8 cellular contexts compared by ENCODE assay signal in the genomic region with DNA sequence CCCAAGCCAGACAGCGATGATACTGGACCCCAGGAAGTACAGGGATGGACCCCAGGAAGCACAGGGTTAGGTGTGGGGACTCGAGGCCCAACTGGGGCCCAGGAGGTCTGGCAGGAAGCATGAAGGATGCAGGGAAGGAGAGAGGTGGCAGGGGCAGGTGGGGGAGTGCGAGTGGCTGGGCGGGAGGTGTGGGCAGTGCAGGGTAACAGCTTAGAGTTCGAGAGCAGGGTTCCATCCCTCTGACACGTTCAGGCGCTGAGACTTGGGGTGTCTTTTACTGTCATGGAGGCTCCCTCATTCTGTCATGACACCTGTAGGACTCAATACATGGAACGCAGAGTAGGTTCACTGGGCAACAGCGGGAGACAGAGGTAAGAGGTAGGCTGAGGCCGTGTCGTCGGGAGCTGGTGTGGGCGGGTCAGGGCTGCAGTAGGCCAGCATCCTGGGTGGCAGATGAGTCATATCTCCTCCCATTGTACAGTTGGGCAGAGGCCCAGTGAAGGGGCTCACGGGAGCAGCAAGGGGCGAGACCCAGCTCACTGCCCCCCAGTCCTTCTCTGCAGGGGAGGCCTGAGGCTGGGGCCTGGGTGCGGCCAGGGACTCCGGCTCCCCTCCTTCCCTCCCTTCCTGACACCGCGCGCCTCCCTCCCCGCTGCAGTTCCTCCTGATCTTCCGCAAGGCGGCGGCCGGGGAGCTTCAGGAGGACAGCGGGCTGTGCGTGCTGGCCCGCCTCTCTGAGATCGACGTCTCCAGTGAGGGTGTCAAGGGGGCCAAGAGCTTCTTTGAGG. TPM values are rescaled to one million over a fixed set of nuclear protein-coding genes. Genes with fewer than 3 reads are reported as not detected.
DNase-seq lines count a peak whose midpoint lies in the region; ATAC-seq, FAIRE-seq and TF ChIP-seq lines count a peak whose summit lies in the region.

No MANE protein-coding gene starts in this region.

- H3K4me3 ChIP-seq in right atrium auricular region = peak overlapping the region in 1 of 2 donors; percentile 8
- no peak overlapping the region for H3K4me3 ChIP-seq in bronchial epithelial cell (ENCODE audit: low read depth, low read length)
- peak overlapping the region in 1 of 2 donors; percentile 10 for H3K4me3 ChIP-seq in vagina

- no peak for TF ChIP-seq POLR2A in vagina (IDR thresholded peaks at IDR 0.05)

- intact Hi-C loops in Right ventricle myocardium superior (cut with DNase I) = no loop called here
- intact Hi-C loops in vagina (cut with DNase I) = no loop called here

- TF ChIP-seq CTCF in right atrium auricular region (IDR thresholded peaks at IDR 0.05) = peak in 1 of 2 donors; percentile 44
- TF ChIP-seq CTCF in bronchial epithelial cell (IDR thresholded peaks at IDR 0.05; ENCODE audit: insufficient read depth, low read length, severe bottlenecking) = no peak
- peak in 2 of 3 experiments; percentile 20 to 57 for TF ChIP-seq CTCF in vagina (IDR thresholded peaks at IDR 0.05)

- DNase-seq in Right ventricle myocardium superior (no peak), right atrium auricular region (ENCODE audit: low spot score) (no peak), bronchial epithelial cell (ENCODE audit: low read depth) (peak; percentile 29), mucosa of gallbladder (ENCODE audit: low spot score) (peak; percentile 74), vagina (ENCODE audit: extremely low spot score in 2 of 2) (no peak), NCI-H2171 treated with DMSO at 0.1 percent for 48 hours (lab: John Stamatoyannopoulos, UW) (no peak), CD1c-positive myeloid dendritic cell (ENCODE audit: extremely low spot score) (no peak)

- ATAC-seq in Right ventricle myocardium superior (ENCODE audit: poor library complexity) (peak; percentile 42), GM19463 (IDR thresholded peaks at IDR 0.05; ENCODE audit: unreplicated experiment) (no peak)

- H3K36me3 ChIP-seq in right atrium auricular region (peaks cover 7% of the 10 kb centered on the region), bronchial epithelial cell (ENCODE audit: control insufficient read depth, insufficient read depth, low read length) (peaks cover 20% of the 10 kb centered on the region), vagina (peaks cover 0 to 4% of the 10 kb centered on the region in 2 donors)

- H3K27ac ChIP-seq in right atrium auricular region (no peak overlapping the region), vagina (peak overlapping the region; percentile 50)

- H3K27me3 ChIP-seq in right atrium auricular region (no peaks in the 10 kb centered on the region), bronchial epithelial cell (ENCODE audit: control insufficient read depth, insufficient read depth, low read length) (no peaks in the 10 kb centered on the region), vagina (no peaks in the 10 kb centered on the region)

- peaks cover 0 to 11% of the 10 kb centered on the region in 2 donors for H3K4me1 ChIP-seq in right atrium auricular region
- H3K4me1 ChIP-seq in vagina = peaks cover 23% of the 10 kb centered on the region

- H3K9me3 ChIP-seq in right atrium auricular region (no peaks in the 10 kb centered on the region), vagina (no peaks in the 10 kb centered on the region)

- no peak for FAIRE-seq in bronchial epithelial cell (lab: Jason Lieb, UNC)

RNA-seq across cellular contexts. Expression of gene CTRC, which starts 11.6 kb away (rescaled TPM):
- total RNA-seq in Right ventricle myocardium superior (not detected), right atrium auricular region (not detected), bronchial epithelial cell (not detected in 2 replicates), mucosa of gallbladder (5.3 TPM), vagina (not detected)

RNA-seq across cellular contexts. Expression of gene EFHD2, which starts 17.0 kb away (rescaled TPM):
- total RNA-seq in Right ventricle myocardium superior (11.6 TPM), right atrium auricular region (10 to 100 TPM; 13.7 to 23.9 TPM), bronchial epithelial cell (41.5 and 42.6 TPM in 2 replicates), mucosa of gallbladder (108 TPM), vagina (57.2 TPM)

RNA-seq across cellular contexts. Expression of gene CELA2A, which starts 29.8 kb away (rescaled TPM):
- not detected for total RNA-seq in Right ventricle myocardium superior
- total RNA-seq in right atrium auricular region = not detected
- total RNA-seq in bronchial epithelial cell = not detected in 2 replicates
- 1.8 TPM for total RNA-seq in mucosa of gallbladder
- total RNA-seq in vagina = not detected

RNA-seq across cellular contexts. Expression of gene CELA2B, which starts 49.2 kb away (rescaled TPM):
- total RNA-seq in Right ventricle myocardium superior (not detected), right atrium auricular region (not detected), bronchial epithelial cell (not detected in 2 replicates), mucosa of gallbladder (0.35 TPM), vagina (not detected)

Comparison
In these comparisons a context has a peak if more than half of its experiments do, and no peak if none do; other contexts are left out.
1. DNase-seq: peak in bronchial epithelial cell (single experiment) and mucosa of gallbladder (single experiment); none in Right ventricle myocardium superior (single experiment), right atrium auricular region (single experiment), vagina (0 of 2), NCI-H2171 treated with DMSO at 0.1 percent for 48 hours (single experiment) and CD1c-positive myeloid dendritic cell (single experiment).